1 cellular context compared by ENCODE assay signal in genomic region chr20:34343458-34344255, GRCh38.
TF ChIP-seq lines count a peak whose summit lies in the region.

No MANE protein-coding gene starts in this region.

TF ChIP-seq in HepG2, 621 proteins besides CTCF, POLR2A, EP300 and RAD21 (continued from another document and continues in another):
- TF ChIP-seq, protein P1, sequence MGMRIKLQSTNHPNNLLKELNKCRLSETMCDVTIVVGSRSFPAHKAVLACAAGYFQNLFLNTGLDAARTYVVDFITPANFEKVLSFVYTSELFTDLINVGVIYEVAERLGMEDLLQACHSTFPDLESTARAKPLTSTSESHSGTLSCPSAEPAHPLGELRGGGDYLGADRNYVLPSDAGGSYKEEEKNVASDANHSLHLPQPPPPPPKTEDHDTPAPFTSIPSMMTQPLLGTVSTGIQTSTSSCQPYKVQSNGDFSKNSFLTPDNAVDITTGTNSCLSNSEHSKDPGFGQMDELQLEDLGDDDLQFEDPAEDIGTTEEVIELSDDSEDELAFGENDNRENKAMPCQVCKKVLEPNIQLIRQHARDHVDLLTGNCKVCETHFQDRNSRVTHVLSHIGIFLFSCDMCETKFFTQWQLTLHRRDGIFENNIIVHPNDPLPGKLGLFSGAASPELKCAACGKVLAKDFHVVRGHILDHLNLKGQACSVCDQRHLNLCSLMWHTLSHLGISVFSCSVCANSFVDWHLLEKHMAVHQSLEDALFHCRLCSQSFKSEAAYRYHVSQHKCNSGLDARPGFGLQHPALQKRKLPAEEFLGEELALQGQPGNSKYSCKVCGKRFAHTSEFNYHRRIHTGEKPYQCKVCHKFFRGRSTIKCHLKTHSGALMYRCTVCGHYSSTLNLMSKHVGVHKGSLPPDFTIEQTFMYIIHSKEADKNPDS (CRISPR knock-in tag; IDR thresholded peaks at IDR 0.05) = no peak
- no peak; the same call in 1 of the 2 replicates for TF ChIP-seq ZNF557 (CRISPR knock-in tag; IDR thresholded peaks at IDR 0.05)
- TF ChIP-seq SOX13 (IDR thresholded peaks at IDR 0.05) = no peak
- 0 out of 4 replicates have a peak, but pooled peaks of 1 of the 2 experiments have one; percentile 16 for TF ChIP-seq SOX13 (CRISPR knock-in tag; conservative IDR thresholded peaks at IDR 0.05 in 1 of 2, IDR thresholded peaks at IDR 0.05 in 1 of 2)
- peak; percentile 37; the same call in 1 of the 2 replicates for TF ChIP-seq ZNF678 (CRISPR knock-in tag; IDR thresholded peaks at IDR 0.05)
- TF ChIP-seq, protein P2, sequence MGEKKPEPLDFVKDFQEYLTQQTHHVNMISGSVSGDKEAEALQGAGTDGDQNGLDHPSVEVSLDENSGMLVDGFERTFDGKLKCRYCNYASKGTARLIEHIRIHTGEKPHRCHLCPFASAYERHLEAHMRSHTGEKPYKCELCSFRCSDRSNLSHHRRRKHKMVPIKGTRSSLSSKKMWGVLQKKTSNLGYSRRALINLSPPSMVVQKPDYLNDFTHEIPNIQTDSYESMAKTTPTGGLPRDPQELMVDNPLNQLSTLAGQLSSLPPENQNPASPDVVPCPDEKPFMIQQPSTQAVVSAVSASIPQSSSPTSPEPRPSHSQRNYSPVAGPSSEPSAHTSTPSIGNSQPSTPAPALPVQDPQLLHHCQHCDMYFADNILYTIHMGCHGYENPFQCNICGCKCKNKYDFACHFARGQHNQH (CRISPR knock-in tag; IDR thresholded peaks at IDR 0.05) = no peak
- 0 out of 2 replicates have a peak, but pooled peaks have one; percentile 17 for TF ChIP-seq SMAD3 (CRISPR knock-in tag; IDR thresholded peaks at IDR 0.05)
- no peak for TF ChIP-seq RNF219 (CRISPR knock-in tag; IDR thresholded peaks at IDR 0.05)
- TF ChIP-seq ZFP90 (CRISPR knock-in tag; IDR thresholded peaks at IDR 0.05; ENCODE audit: borderline replicate concordance) = peak; percentile 73
- TF ChIP-seq, protein P3, sequence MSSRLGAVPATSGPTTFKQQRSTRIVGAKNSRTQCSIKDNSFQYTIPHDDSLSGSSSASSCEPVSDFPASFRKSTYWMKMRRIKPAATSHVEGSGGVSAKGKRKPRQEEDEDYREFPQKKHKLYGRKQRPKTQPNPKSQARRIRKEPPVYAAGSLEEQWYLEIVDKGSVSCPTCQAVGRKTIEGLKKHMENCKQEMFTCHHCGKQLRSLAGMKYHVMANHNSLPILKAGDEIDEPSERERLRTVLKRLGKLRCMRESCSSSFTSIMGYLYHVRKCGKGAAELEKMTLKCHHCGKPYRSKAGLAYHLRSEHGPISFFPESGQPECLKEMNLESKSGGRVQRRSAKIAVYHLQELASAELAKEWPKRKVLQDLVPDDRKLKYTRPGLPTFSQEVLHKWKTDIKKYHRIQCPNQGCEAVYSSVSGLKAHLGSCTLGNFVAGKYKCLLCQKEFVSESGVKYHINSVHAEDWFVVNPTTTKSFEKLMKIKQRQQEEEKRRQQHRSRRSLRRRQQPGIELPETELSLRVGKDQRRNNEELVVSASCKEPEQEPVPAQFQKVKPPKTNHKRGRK (CRISPR knock-in tag; IDR thresholded peaks at IDR 0.05) = peak; percentile 27; the same call in 1 of the 2 replicates
- TF ChIP-seq MATR3 (CRISPR knock-in tag; IDR thresholded peaks at IDR 0.05) = no peak
- no peak for TF ChIP-seq ZBTB20 (CRISPR knock-in tag; IDR thresholded peaks at IDR 0.05; ENCODE audit: borderline replicate concordance, low read depth)
- TF ChIP-seq ZNF143 (CRISPR knock-in tag; IDR thresholded peaks at IDR 0.05) = no peak
- TF ChIP-seq MEF2D (CRISPR knock-in tag; IDR thresholded peaks at IDR 0.05) = peak; percentile 24; the same call in 1 of the 2 replicates
- TF ChIP-seq, protein P4, sequence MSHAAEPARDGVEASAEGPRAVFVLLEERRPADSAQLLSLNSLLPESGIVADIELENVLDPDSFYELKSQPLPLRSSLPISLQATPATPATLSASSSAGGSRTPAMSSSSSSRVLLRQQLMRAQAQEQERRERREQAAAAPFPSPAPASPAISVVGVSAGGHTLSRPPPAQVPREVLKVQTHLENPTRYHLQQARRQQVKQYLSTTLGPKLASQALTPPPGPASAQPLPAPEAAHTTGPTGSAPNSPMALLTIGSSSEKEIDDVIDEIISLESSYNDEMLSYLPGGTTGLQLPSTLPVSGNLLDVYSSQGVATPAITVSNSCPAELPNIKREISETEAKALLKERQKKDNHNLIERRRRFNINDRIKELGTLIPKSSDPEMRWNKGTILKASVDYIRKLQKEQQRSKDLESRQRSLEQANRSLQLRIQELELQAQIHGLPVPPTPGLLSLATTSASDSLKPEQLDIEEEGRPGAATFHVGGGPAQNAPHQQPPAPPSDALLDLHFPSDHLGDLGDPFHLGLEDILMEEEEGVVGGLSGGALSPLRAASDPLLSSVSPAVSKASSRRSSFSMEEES (CRISPR knock-in tag; IDR thresholded peaks at IDR 0.05) = no peak
- TF ChIP-seq ZNF605 (CRISPR knock-in tag; IDR thresholded peaks at IDR 0.05) = peak; percentile 51; the same call in 1 of the 2 replicates
- no peak for TF ChIP-seq EEA1 (CRISPR knock-in tag; IDR thresholded peaks at IDR 0.05; ENCODE audit: borderline replicate concordance)
- TF ChIP-seq SNAI1 (CRISPR knock-in tag; IDR thresholded peaks at IDR 0.05; ENCODE audit: borderline replicate concordance) = no peak
- TF ChIP-seq ZNF879 (CRISPR knock-in tag; IDR thresholded peaks at IDR 0.05) = no peak
- 0 out of 2 replicates have a peak, but pooled peaks have one; percentile 42 for TF ChIP-seq ZFY (CRISPR knock-in tag; IDR thresholded peaks at IDR 0.05)
- 0 out of 2 replicates have a peak, but pooled peaks have one; percentile 42 for TF ChIP-seq WIZ (CRISPR knock-in tag; IDR thresholded peaks at IDR 0.05)
- 0 out of 2 replicates have a peak, but pooled peaks have one; percentile 71 for TF ChIP-seq GTF3A (CRISPR knock-in tag; conservative IDR thresholded peaks at IDR 0.05)
- no peak for TF ChIP-seq IRX3 (CRISPR knock-in tag; IDR thresholded peaks at IDR 0.05; ENCODE audit: borderline replicate concordance, low read depth)
- TF ChIP-seq RXRB (CRISPR knock-in tag; IDR thresholded peaks at IDR 0.05; ENCODE audit: borderline replicate concordance) = no peak
- no peak for TF ChIP-seq ZNF282 (IDR thresholded peaks at IDR 0.05; ENCODE audit: partially characterized antibody)
- 0 out of 2 replicates have a peak, but pooled peaks have one; percentile 8 for TF ChIP-seq HNF4G (IDR thresholded peaks at IDR 0.05; ENCODE audit: borderline replicate concordance, low read depth, low read length)
- no peak for TF ChIP-seq HNF4G (CRISPR knock-in tag; IDR thresholded peaks at IDR 0.05; ENCODE audit: borderline replicate concordance, low read depth)
- TF ChIP-seq TAF1 (CRISPR knock-in tag; IDR thresholded peaks at IDR 0.05) = no peak
- no peak for TF ChIP-seq TOE1 (CRISPR knock-in tag; IDR thresholded peaks at IDR 0.05)
- no peak for TF ChIP-seq EHMT2 (IDR thresholded peaks at IDR 0.05; ENCODE audit: borderline replicate concordance, low read depth, low read length)
- no peak for TF ChIP-seq MAFK (conservative IDR thresholded peaks at IDR 0.05 in 1 of 2, IDR thresholded peaks at IDR 0.05 in 1 of 2; ENCODE audit: low read length in 2 of 2)
- TF ChIP-seq, protein P5, sequence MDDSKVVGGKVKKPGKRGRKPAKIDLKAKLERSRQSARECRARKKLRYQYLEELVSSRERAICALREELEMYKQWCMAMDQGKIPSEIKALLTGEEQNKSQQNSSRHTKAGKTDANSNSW (CRISPR knock-in tag; IDR thresholded peaks at IDR 0.05; ENCODE audit: borderline replicate concordance) = no peak
- TF ChIP-seq SCMH1 (CRISPR knock-in tag; IDR thresholded peaks at IDR 0.05; ENCODE audit: borderline replicate concordance) = no peak
- TF ChIP-seq MYNN (CRISPR knock-in tag; IDR thresholded peaks at IDR 0.05; ENCODE audit: low read depth) = peak; percentile 32; the same call in 1 of the 2 replicates
- no peak for TF ChIP-seq REL (CRISPR knock-in tag; conservative IDR thresholded peaks at IDR 0.05)
- TF ChIP-seq RBM39 (IDR thresholded peaks at IDR 0.05; ENCODE audit: low read depth, low read length, poor library complexity, severe bottlenecking) = no peak
- no peak for TF ChIP-seq NKX3-1 (CRISPR knock-in tag; IDR thresholded peaks at IDR 0.05)
- peak; percentile 45; the same call in 1 of the 2 replicates for TF ChIP-seq ZNF556 (CRISPR knock-in tag; IDR thresholded peaks at IDR 0.05; ENCODE audit: borderline replicate concordance)
- TF ChIP-seq, protein P6, sequence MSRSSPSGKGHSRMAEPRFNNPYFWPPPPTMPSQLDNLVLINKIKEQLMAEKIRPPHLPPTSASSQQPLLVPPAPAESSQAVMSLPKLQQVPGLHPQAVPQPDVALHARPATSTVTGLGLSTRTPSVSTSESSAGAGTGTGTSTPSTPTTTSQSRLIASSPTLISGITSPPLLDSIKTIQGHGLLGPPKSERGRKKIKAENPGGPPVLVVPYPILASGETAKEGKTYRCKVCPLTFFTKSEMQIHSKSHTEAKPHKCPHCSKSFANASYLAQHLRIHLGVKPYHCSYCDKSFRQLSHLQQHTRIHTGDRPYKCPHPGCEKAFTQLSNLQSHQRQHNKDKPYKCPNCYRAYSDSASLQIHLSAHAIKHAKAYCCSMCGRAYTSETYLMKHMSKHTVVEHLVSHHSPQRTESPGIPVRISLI (CRISPR knock-in tag; IDR thresholded peaks at IDR 0.05; ENCODE audit: borderline replicate concordance) = peak; percentile 65
- TF ChIP-seq, protein P7, sequence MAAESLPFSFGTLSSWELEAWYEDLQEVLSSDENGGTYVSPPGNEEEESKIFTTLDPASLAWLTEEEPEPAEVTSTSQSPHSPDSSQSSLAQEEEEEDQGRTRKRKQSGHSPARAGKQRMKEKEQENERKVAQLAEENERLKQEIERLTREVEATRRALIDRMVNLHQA (CRISPR knock-in tag; IDR thresholded peaks at IDR 0.05) = no peak
- TF ChIP-seq TGIF2 (CRISPR knock-in tag; IDR thresholded peaks at IDR 0.05) = no peak
- TF ChIP-seq SMC3 (IDR thresholded peaks at IDR 0.05; ENCODE audit: low read length) = no peak
- no peak for TF ChIP-seq ZNF280B (CRISPR knock-in tag; IDR thresholded peaks at IDR 0.05; ENCODE audit: borderline replicate concordance)
- no peak for TF ChIP-seq ZBED4 (CRISPR knock-in tag; IDR thresholded peaks at IDR 0.05; ENCODE audit: borderline replicate concordance)
- TF ChIP-seq MED8 (CRISPR knock-in tag; IDR thresholded peaks at IDR 0.05; ENCODE audit: insufficient replicate concordance) = peak; percentile 31
- TF ChIP-seq ZNF431 (CRISPR knock-in tag; IDR thresholded peaks at IDR 0.05; ENCODE audit: borderline replicate concordance, low read depth) = no peak
- TF ChIP-seq ZNF543 (CRISPR knock-in tag; IDR thresholded peaks at IDR 0.05) = 0 out of 2 replicates have a peak, but pooled peaks have one; percentile 33
- TF ChIP-seq CEBPG (CRISPR knock-in tag; IDR thresholded peaks at IDR 0.05) = no peak
- no peak for TF ChIP-seq FIP1L1 (IDR thresholded peaks at IDR 0.05; ENCODE audit: borderline replicate concordance, insufficient read depth, low read depth, low read length)
- TF ChIP-seq ARNT2 (CRISPR knock-in tag; IDR thresholded peaks at IDR 0.05; ENCODE audit: low read depth) = no peak
- no peak for TF ChIP-seq ZFP37 (CRISPR knock-in tag; IDR thresholded peaks at IDR 0.05; ENCODE audit: borderline replicate concordance)
- no peak for TF ChIP-seq ZNF180 (CRISPR knock-in tag; IDR thresholded peaks at IDR 0.05; ENCODE audit: borderline replicate concordance, low read depth)
- no peak for TF ChIP-seq ZSCAN21 (CRISPR knock-in tag; IDR thresholded peaks at IDR 0.05; ENCODE audit: borderline replicate concordance)
